In genomic region chr3:170355738-170356595, GRCh38 we compare ENCODE assay signal across 8 cellular contexts. TPM values are rescaled to one million over a fixed set of nuclear protein-coding genes. Genes with fewer than 3 reads are reported as not detected.
A peak's percentile ranks its signal among the peaks of the same experiment; 100 is the strongest.
DNase-seq lines count a peak whose midpoint lies in the region; TF ChIP-seq lines count a peak whose summit lies in the region.

No MANE protein-coding gene starts in this region.

- TF ChIP-seq CTCF in Loucy (conservative IDR thresholded peaks at IDR 0.05; ENCODE audit: low read length) (no peak), epithelial cell of esophagus (IDR thresholded peaks at IDR 0.05; ENCODE audit: insufficient read depth, low read depth, low read length, missing control alignments) (no peak)

- peaks cover 7% of the 10 kb centered on the region for H4K20me1 ChIP-seq in Loucy (ENCODE audit: insufficient read depth, low read length, poor library complexity, severe bottlenecking)

- peak; percentile 62 for DNase-seq in DMS53 (lab: John Stamatoyannopoulos, UW)
- DNase-seq in DMS53 treated with DMSO at 0.1 percent for 48 hours (lab: John Stamatoyannopoulos, UW; ENCODE audit: unreplicated experiment): no peak
- DNase-seq in H4 (ENCODE audit: low spot score): peak; percentile 18
- peak; percentile 36 for DNase-seq in SW480 (ENCODE audit: low spot score)
- DNase-seq in epithelial cell of esophagus (ENCODE audit: low read depth): peak; percentile 46
- DNase-seq in retina: no peak

- peak overlapping the region; percentile 88 for H3K9ac ChIP-seq in Loucy (ENCODE audit: low read depth, low read length, poor library complexity, severe bottlenecking)

- H3K4me3 ChIP-seq in Loucy (ENCODE audit: low read length, poor library complexity, severe bottlenecking): peak overlapping the region; percentile 85
- H3K4me3 ChIP-seq in epithelial cell of esophagus (ENCODE audit: low read length): peak overlapping the region; percentile 22
- peak overlapping the region; percentile 50 to 63 for H3K4me3 ChIP-seq in muscle layer of duodenum (ENCODE audit: low read depth in 1 of 2, low read length in 2 of 2)

- H3F3A ChIP-seq in Loucy (ENCODE audit: low read depth): peaks cover 11% of the 10 kb centered on the region; the same call in 1 of the 2 replicates

- no peaks in the 10 kb centered on the region for H3K36me3 ChIP-seq in Loucy (ENCODE audit: insufficient read depth, low read length)
- peaks cover 0 to 10% of the 10 kb centered on the region in 2 donors for H3K36me3 ChIP-seq in muscle layer of duodenum (ENCODE audit: control insufficient read depth in 1 of 2, insufficient read depth in 2 of 2, low read length in 2 of 2)

- no peaks in the 10 kb centered on the region for H3K9me2 ChIP-seq in Loucy (replicated peaks; ENCODE audit: low read depth, low read length)

- H3K27ac ChIP-seq in muscle layer of duodenum (ENCODE audit: low read length): peak overlapping the region; percentile 93

- H2AFZ ChIP-seq in Loucy (ENCODE audit: low read length): peak overlapping the region; percentile 82

- H3K27me3 ChIP-seq in Loucy (ENCODE audit: insufficient read depth, low read length, poor library complexity, severe bottlenecking): no peaks in the 10 kb centered on the region
- H3K27me3 ChIP-seq in muscle layer of duodenum (ENCODE audit: low read depth, low read length): no peaks in the 10 kb centered on the region

- H3K9me3 ChIP-seq in Loucy (ENCODE audit: insufficient read depth, low read depth, low read length): no peaks in the 10 kb centered on the region
- no peaks in the 10 kb centered on the region for H3K9me3 ChIP-seq in muscle layer of duodenum (ENCODE audit: control insufficient read depth in 1 of 2, low read length in 2 of 2)

- peak overlapping the region; percentile 76 for H3K4me2 ChIP-seq in Loucy (ENCODE audit: low read depth, low read length, poor library complexity, severe bottlenecking)

- peaks cover 41% of the 10 kb centered on the region for H3K4me1 ChIP-seq in Loucy (ENCODE audit: insufficient read depth, low read length, poor library complexity, severe bottlenecking)
- H3K4me1 ChIP-seq in muscle layer of duodenum (ENCODE audit: control insufficient read depth in 1 of 2, insufficient read depth in 2 of 2, low read length in 2 of 2): peaks cover 3 to 15% of the 10 kb centered on the region in 2 donors

- H3K79me2 ChIP-seq in Loucy (ENCODE audit: insufficient read depth, low read length): peaks cover 25% of the 10 kb centered on the region

RNA-seq across cellular contexts. Expression of gene SKIL, which starts 1.5 kb away (rescaled TPM):
- 36.4 and 43.0 TPM in 2 replicates for total RNA-seq in H4 (2014; rRNA removed; shearing (Covaris generic))

Comparison
In these comparisons a context has a peak if more than half of its experiments do, and no peak if none do; other contexts are left out.
1. DNase-seq: peak in DMS53 (single experiment), H4 (single experiment), SW480 (single experiment) and epithelial cell of esophagus (single experiment); none in DMS53 treated with DMSO at 0.1 percent for 48 hours (single experiment) and retina (single experiment).
2. H3K4me3 ChIP-seq: peak in every context shown above with its lines; median percentile 85 in Loucy; 56 in muscle layer of duodenum; 22 in epithelial cell of esophagus.